18 cellular contexts compared by ENCODE assay signal in genomic region chr1:185536165-185536920, GRCh38.
DNase-seq lines count a peak whose midpoint lies in the region; ATAC-seq, FAIRE-seq and TF ChIP-seq lines count a peak whose summit lies in the region.
"Had no signal": no experiment of that assay in that cellular context is flagged by ENCODE, and none has a peak within 500 bp of the region (broad histone marks: within the 10 kb centered on the region; RNA-seq: fewer than 3 reads in every experiment).

No MANE protein-coding gene starts in this region.

- no peaks in the 10 kb centered on the region for H3K9me3 ChIP-seq in CD4-positive, CD25-positive, alpha-beta regulatory T cell (ENCODE audit: control insufficient read depth in 2 of 2, low read length in 2 of 2)
- H3K9me3 ChIP-seq in kidney (ENCODE audit: control insufficient read depth in 1 of 2, low read length in 2 of 2), result no peaks in the 10 kb centered on the region
- H3K9me3 ChIP-seq: A549, HAP-1 had no signal

- H3K4me1 ChIP-seq in CD4-positive, CD25-positive, alpha-beta regulatory T cell (ENCODE audit: control insufficient read depth, insufficient read depth, low read length, poor library complexity, severe bottlenecking), result no peaks in the 10 kb centered on the region
- no peaks in the 10 kb centered on the region for H3K4me1 ChIP-seq in kidney (ENCODE audit: control insufficient read depth in 1 of 2, insufficient read depth in 1 of 2, low read depth in 1 of 2, low read length in 2 of 2)

- H3K4me3 ChIP-seq in CD4-positive, CD25-positive, alpha-beta regulatory T cell (ENCODE audit: low read depth, low read length), result no peak overlapping the region
- H3K4me3 ChIP-seq in kidney (ENCODE audit: low read length in 2 of 2), result no peak overlapping the region
- H3K4me3 ChIP-seq: A549, HAP-1 had no signal

- H3K9ac ChIP-seq in kidney (ENCODE audit: low read length in 2 of 2), result no peak overlapping the region

- H3K4me1 Mint-ChIP-seq in CD4-positive, CD25-positive, alpha-beta regulatory T cell, result peaks cover 0 to 8% (median 3%) of the 10 kb centered on the region in 4 donors
- H3K4me1 Mint-ChIP-seq in dendritic cell treated with granulocyte-macrophage colony-stimulating factor and Interleukin-4, amounts not matched to agents 40 ng/mL and 50 ng/mL, for 4 days (ENCODE audit: low read depth), result peaks cover 34% of the 10 kb centered on the region

- ATAC-seq in CD4-positive, CD25-positive, alpha-beta regulatory T cell (ENCODE audit: low read depth in 2 of 2), result no peak
- no peak for ATAC-seq in GM18873 (IDR thresholded peaks at IDR 0.05; ENCODE audit: low FRiP score, unreplicated experiment)
- ATAC-seq: A549; CD8-positive, alpha-beta T cell had no signal

- H3K36me3 ChIP-seq in CD4-positive, CD25-positive, alpha-beta regulatory T cell (ENCODE audit: control insufficient read depth, insufficient read depth, low read length), result no peaks in the 10 kb centered on the region
- H3K36me3 ChIP-seq in kidney (ENCODE audit: control insufficient read depth in 1 of 2, insufficient read depth in 2 of 2, low read length in 2 of 2), result no peaks in the 10 kb centered on the region
- H3K36me3 ChIP-seq: HAP-1 had no signal

- H3K4me3 Mint-ChIP-seq in CD4-positive, CD25-positive, alpha-beta regulatory T cell, result no peak overlapping the region
- no peak overlapping the region for H3K4me3 Mint-ChIP-seq in dendritic cell treated with granulocyte-macrophage colony-stimulating factor and Interleukin-4, amounts not matched to agents 40 ng/mL and 50 ng/mL, for 4 days
- H3K4me3 Mint-ChIP-seq: CD8-positive, alpha-beta T cell had no signal

- peak; percentile 83 for FAIRE-seq in TTC549 (lab: Jason Lieb, UNC)
- FAIRE-seq in kidney (lab: Jason Lieb, UNC), result peak; percentile 66
- FAIRE-seq: A549, GM12891 had no signal

- peaks cover 0 to 8% (median 0%) of the 10 kb centered on the region in 7 donors for H3K9me3 Mint-ChIP-seq in CD4-positive, CD25-positive, alpha-beta regulatory T cell
- H3K9me3 Mint-ChIP-seq in dendritic cell treated with granulocyte-macrophage colony-stimulating factor and Interleukin-4, amounts not matched to agents 40 ng/mL and 50 ng/mL, for 4 days, result peaks cover 27% of the 10 kb centered on the region

- intact Hi-C loops in dendritic cell treated with granulocyte-macrophage colony-stimulating factor and Interleukin-4, amounts not matched to agents 40 ng/mL and 50 ng/mL, for 4 days (cut with micrococcal nuclease), result no loop called here
- intact Hi-C loops in kidney (cut with DNase I), result no loop called here
- intact Hi-C loops in head of caudate nucleus (cut with DNase I), result no loop called here

- no peaks in the 10 kb centered on the region for H3K36me3 Mint-ChIP-seq in CD4-positive, CD25-positive, alpha-beta regulatory T cell
- H3K36me3 Mint-ChIP-seq in dendritic cell treated with granulocyte-macrophage colony-stimulating factor and Interleukin-4, amounts not matched to agents 40 ng/mL and 50 ng/mL, for 4 days (ENCODE audit: low read depth), result no peaks in the 10 kb centered on the region
- H3K36me3 Mint-ChIP-seq: CD14-positive monocyte; CD8-positive, alpha-beta T cell had no signal

- peak overlapping the region in 2 of 3 donors; percentile 38 to 47 for H3K27ac Mint-ChIP-seq in CD4-positive, CD25-positive, alpha-beta regulatory T cell
- H3K27ac Mint-ChIP-seq in dendritic cell treated with granulocyte-macrophage colony-stimulating factor and Interleukin-4, amounts not matched to agents 40 ng/mL and 50 ng/mL, for 4 days, result peak overlapping the region; percentile 72
- H3K27ac Mint-ChIP-seq: CD8-positive, alpha-beta T cell had no signal

- no peaks in the 10 kb centered on the region for H3K27me3 ChIP-seq in CD4-positive, CD25-positive, alpha-beta regulatory T cell (ENCODE audit: control insufficient read depth, insufficient read depth, low read length)

- TF ChIP-seq CTCF in kidney (IDR thresholded peaks at IDR 0.05; ENCODE audit: borderline replicate concordance, extremely low read depth, insufficient read depth), result no peak

- no peak overlapping the region for H3K27ac ChIP-seq in CD4-positive, CD25-positive, alpha-beta regulatory T cell (ENCODE audit: insufficient read depth, low read length, poor library complexity, severe bottlenecking)
- H3K27ac ChIP-seq in kidney (ENCODE audit: low read depth in 2 of 2, low read length in 2 of 2), result no peak overlapping the region
- H3K27ac ChIP-seq: 22Rv1, A549 had no signal

- no peak for DNase-seq in CD4-positive, CD25-positive, alpha-beta regulatory T cell
- no peak for DNase-seq in kidney
- no peak for DNase-seq in head of caudate nucleus
- DNase-seq in NCI-H2029 (lab: John Stamatoyannopoulos, UW), result no peak
- DNase-seq: CD8-positive, alpha-beta T cell; COR-L47; DMS 273 treated with DMSO at 0.1 percent for 48 hours; DMS53; DND-41; EL had no signal

- no peaks in the 10 kb centered on the region for H3K27me3 Mint-ChIP-seq in CD4-positive, CD25-positive, alpha-beta regulatory T cell
- no peaks in the 10 kb centered on the region for H3K27me3 Mint-ChIP-seq in dendritic cell treated with granulocyte-macrophage colony-stimulating factor and Interleukin-4, amounts not matched to agents 40 ng/mL and 50 ng/mL, for 4 days
